ENCODE assay signal across 17 cellular contexts in the genomic region with DNA sequence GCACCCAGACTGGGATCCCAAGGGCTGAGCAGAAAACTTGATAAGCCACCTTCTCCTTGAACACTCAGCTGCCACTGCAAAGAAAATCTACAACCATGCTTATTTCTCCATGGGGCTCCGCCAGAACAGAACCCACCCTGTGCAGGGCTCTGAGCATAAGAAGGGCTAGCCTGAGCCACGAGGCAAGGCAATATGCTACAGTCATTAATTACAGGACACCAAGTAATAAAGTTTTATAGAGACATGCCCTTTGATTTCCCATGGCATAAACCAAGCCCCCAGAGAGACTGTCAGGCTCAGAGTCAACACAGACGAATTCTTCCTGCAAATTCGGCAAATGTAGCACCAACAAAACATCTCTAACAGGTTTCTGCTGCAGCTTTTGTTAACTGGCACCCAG. TPM values are rescaled to one million over a fixed set of nuclear protein-coding genes. Genes with fewer than 3 reads are reported as not detected.
DNase-seq lines count a peak whose midpoint lies in the region; ATAC-seq and TF ChIP-seq lines count a peak whose summit lies in the region.
"Had no signal": no experiment of that assay in that cellular context is flagged by ENCODE, and none has a peak within 500 bp of the region (broad histone marks: within the 10 kb centered on the region; RNA-seq: fewer than 3 reads in every experiment).

No MANE protein-coding gene starts in this region.

- H3F3A ChIP-seq in neural progenitor cell (ENCODE audit: low read depth) = peaks cover 12% of the 10 kb centered on the region

- CTCF ChIA-PET in activated CD4-positive, alpha-beta T cell treated with anti-CD3 and anti-CD28 coated beads, Interleukin-2, amount 10 ng/mL, durations not matched to agents 7 days and 5 days (lab: Charles Lee) = no interaction called here

- H3K4me3 Mint-ChIP-seq in activated CD4-positive, alpha-beta T cell treated with anti-CD3 and anti-CD28 coated beads, Interleukin-2, amount 10 ng/mL, durations not matched to agents 7 days and 5 days = no peak overlapping the region
- H3K4me3 Mint-ChIP-seq in dendritic cell treated with granulocyte-macrophage colony-stimulating factor and Interleukin-4, amounts not matched to agents 40 ng/mL and 50 ng/mL, for 4 days = no peak overlapping the region
- H3K4me3 Mint-ChIP-seq in neural progenitor cell (no peak overlapping the region), type B pancreatic cell (no peak overlapping the region)
- H3K4me3 Mint-ChIP-seq: CD4-positive, alpha-beta T cell had no signal

- no peaks in the 10 kb centered on the region for H3K9me3 Mint-ChIP-seq in activated CD4-positive, alpha-beta T cell treated with anti-CD3 and anti-CD28 coated beads, Interleukin-2, amount 10 ng/mL, durations not matched to agents 7 days and 5 days
- no peaks in the 10 kb centered on the region for H3K9me3 Mint-ChIP-seq in dendritic cell treated with granulocyte-macrophage colony-stimulating factor and Interleukin-4, amounts not matched to agents 40 ng/mL and 50 ng/mL, for 4 days
- H3K9me3 Mint-ChIP-seq in neural progenitor cell (no peaks in the 10 kb centered on the region), type B pancreatic cell (no peaks in the 10 kb centered on the region)
- H3K9me3 Mint-ChIP-seq: CD4-positive, alpha-beta T cell had no signal

- H3K36me3 ChIP-seq in neural progenitor cell = no peaks in the 10 kb centered on the region
- H3K36me3 ChIP-seq: HAP-1 had no signal

- H4K20me1 ChIP-seq in neural progenitor cell (ENCODE audit: low read depth) = peaks cover 3% of the 10 kb centered on the region

- no peak overlapping the region for H3K27ac ChIP-seq in neural progenitor cell
- H3K27ac ChIP-seq: 22Rv1, A549, C4-2B had no signal

- WGBS in lower leg skin, 2 donors = 70 to 71% methylated on average over 4 of the region's 4 CpGs

- peaks cover 13% of the 10 kb centered on the region for H3K4me1 ChIP-seq in neural progenitor cell
- H3K4me1 ChIP-seq: HAP-1 had no signal

- no peak for DNase-seq in activated CD4-positive, alpha-beta T cell treated with anti-CD3 and anti-CD28 coated beads, Interleukin-2, amount 10 ng/mL, durations not matched to agents 7 days and 5 days
- DNase-seq in activated CD4-positive, alpha-beta T cell treated with anti-CD3 and anti-CD28 coated beads for 1 hour = no peak
- DNase-seq in neural progenitor cell (ENCODE audit: low spot score) (no peak), type B pancreatic cell (ENCODE audit: extremely low spot score, unreplicated experiment) (no peak), lower leg skin (ENCODE audit: low spot score in 2 of 2) (no peak), NCI-H1092 (lab: John Stamatoyannopoulos, UW) (no peak)
- DNase-seq: AML-193; CD4-positive, alpha-beta T cell; DMS153; DMS79; GDM1 had no signal

- ATAC-seq in GM21381 (IDR thresholded peaks at IDR 0.05; ENCODE audit: unreplicated experiment) = no peak
- ATAC-seq: A549 had no signal

- TF ChIP-seq POLR2A in lower leg skin (IDR thresholded peaks at IDR 0.05) = no peak

- H3K4me1 Mint-ChIP-seq in activated CD4-positive, alpha-beta T cell treated with anti-CD3 and anti-CD28 coated beads, Interleukin-2, amount 10 ng/mL, durations not matched to agents 7 days and 5 days = peaks cover 35% of the 10 kb centered on the region
- H3K4me1 Mint-ChIP-seq in dendritic cell treated with granulocyte-macrophage colony-stimulating factor and Interleukin-4, amounts not matched to agents 40 ng/mL and 50 ng/mL, for 4 days (ENCODE audit: low read depth) = peaks cover 60% of the 10 kb centered on the region
- H3K4me1 Mint-ChIP-seq in neural progenitor cell (peaks cover 13% of the 10 kb centered on the region), type B pancreatic cell (ENCODE audit: unreplicated experiment) (peaks cover 17% of the 10 kb centered on the region)

- peak overlapping the region; percentile 60 for H3K27ac Mint-ChIP-seq in activated CD4-positive, alpha-beta T cell treated with anti-CD3 and anti-CD28 coated beads, Interleukin-2, amount 10 ng/mL, durations not matched to agents 7 days and 5 days
- peak overlapping the region; percentile 68 for H3K27ac Mint-ChIP-seq in dendritic cell treated with granulocyte-macrophage colony-stimulating factor and Interleukin-4, amounts not matched to agents 40 ng/mL and 50 ng/mL, for 4 days
- H3K27ac Mint-ChIP-seq in neural progenitor cell (no peak overlapping the region), type B pancreatic cell (peak overlapping the region; percentile 23)
- H3K27ac Mint-ChIP-seq: CD4-positive, alpha-beta T cell had no signal

- H3K9me3 ChIP-seq in neural progenitor cell (ENCODE audit: low read depth) = no peaks in the 10 kb centered on the region
- H3K9me3 ChIP-seq: A549, HAP-1 had no signal

- H3K9ac ChIP-seq in neural progenitor cell = peak overlapping the region; percentile 20

- POLR2A ChIA-PET in activated CD4-positive, alpha-beta T cell treated with anti-CD3 and anti-CD28 coated beads, Interleukin-2, amount 10 ng/mL, durations not matched to agents 7 days and 5 days (lab: Charles Lee) = no interaction called here

- no peak overlapping the region for H3K4me2 ChIP-seq in neural progenitor cell
- H3K4me2 ChIP-seq: A549 had no signal

- peaks cover 44% of the 10 kb centered on the region for H3K79me2 ChIP-seq in neural progenitor cell (ENCODE audit: low read depth)

- no peak overlapping the region for H3K4me3 ChIP-seq in neural progenitor cell
- no peak overlapping the region for H3K4me3 ChIP-seq in lower leg skin (ENCODE audit: low read depth, poor library complexity, severe bottlenecking)
- H3K4me3 ChIP-seq: A549, HAP-1 had no signal

- H3K36me3 Mint-ChIP-seq in activated CD4-positive, alpha-beta T cell treated with anti-CD3 and anti-CD28 coated beads, Interleukin-2, amount 10 ng/mL, durations not matched to agents 7 days and 5 days (ENCODE audit: low read depth) = peaks cover 2% of the 10 kb centered on the region
- peaks cover 39% of the 10 kb centered on the region for H3K36me3 Mint-ChIP-seq in dendritic cell treated with granulocyte-macrophage colony-stimulating factor and Interleukin-4, amounts not matched to agents 40 ng/mL and 50 ng/mL, for 4 days (ENCODE audit: low read depth)
- no peaks in the 10 kb centered on the region for H3K36me3 Mint-ChIP-seq in neural progenitor cell
- H3K36me3 Mint-ChIP-seq in type B pancreatic cell = peaks cover 2% of the 10 kb centered on the region

- no peaks in the 10 kb centered on the region for H3K27me3 ChIP-seq in neural progenitor cell

- H2AFZ ChIP-seq in neural progenitor cell (replicated peaks) = no peak overlapping the region

- H3K27me3 Mint-ChIP-seq in activated CD4-positive, alpha-beta T cell treated with anti-CD3 and anti-CD28 coated beads, Interleukin-2, amount 10 ng/mL, durations not matched to agents 7 days and 5 days = no peaks in the 10 kb centered on the region
- peaks cover 4% of the 10 kb centered on the region for H3K27me3 Mint-ChIP-seq in dendritic cell treated with granulocyte-macrophage colony-stimulating factor and Interleukin-4, amounts not matched to agents 40 ng/mL and 50 ng/mL, for 4 days
- peaks cover 5% of the 10 kb centered on the region for H3K27me3 Mint-ChIP-seq in neural progenitor cell (ENCODE audit: insufficient read depth, low read depth)
- no peaks in the 10 kb centered on the region for H3K27me3 Mint-ChIP-seq in type B pancreatic cell
- H3K27me3 Mint-ChIP-seq: CD4-positive, alpha-beta T cell had no signal

- intact Hi-C loops in dendritic cell treated with granulocyte-macrophage colony-stimulating factor and Interleukin-4, amounts not matched to agents 40 ng/mL and 50 ng/mL, for 4 days (cut with micrococcal nuclease) = no loop called here
- intact Hi-C loops in lower leg skin (cut with DNase I; ENCODE audit: low total_unique reads) = no loop called here

- TF ChIP-seq CTCF in neural progenitor cell (IDR thresholded peaks at IDR 0.05) (no peak), type B pancreatic cell (conservative IDR thresholded peaks at IDR 0.05) (no peak), lower leg skin (IDR thresholded peaks at IDR 0.05) (no peak)

RNA-seq across cellular contexts. Expression of gene PEPD, which starts 5.7 kb away (rescaled TPM):
- total RNA-seq in activated CD4-positive, alpha-beta T cell treated with anti-CD3 and anti-CD28 coated beads, Interleukin-2, amount 10 ng/mL, durations not matched to agents 7 days and 5 days = 10 to 100 TPM; 38.1 to 44.5 TPM
- 47.0 and 55.1 TPM in 2 replicates for total RNA-seq in neural progenitor cell (ENCODE audit: low replicate concordance)
- 84.7 and 139 TPM in 2 replicates for total RNA-seq in type B pancreatic cell (ENCODE audit: low replicate concordance)
- 10 to 100 TPM; 58.9 to 81.0 (median 70.7) TPM for total RNA-seq in lower leg skin
